ENCODE assay signal across 26 cellular contexts in genomic region chr1:1003618-1004419, GRCh38. TPM values are rescaled to one million over a fixed set of nuclear protein-coding genes. Genes with fewer than 3 reads are reported as not detected.
A peak's percentile ranks its signal among the peaks of the same experiment; 100 is the strongest.
DNase-seq lines count a peak whose midpoint lies in the region; ATAC-seq and TF ChIP-seq lines count a peak whose summit lies in the region.
"Had no signal": no experiment of that assay in that cellular context is flagged by ENCODE, and none has a peak within 500 bp of the region (broad histone marks: within the 10 kb centered on the region; RNA-seq: fewer than 3 reads in every experiment).

No MANE protein-coding gene starts in this region.

- peaks cover 14% of the 10 kb centered on the region for H3K27me3 ChIP-seq in mesendoderm (ENCODE audit: insufficient read depth, low read length, poor library complexity)
- peaks cover 0 to 4% of the 10 kb centered on the region in 2 donors for H3K27me3 ChIP-seq in uterus
- H3K27me3 ChIP-seq: ascending aorta had no signal

- no peak overlapping the region for H3K9ac ChIP-seq in mesendoderm (ENCODE audit: low read length)

- H2BK15ac ChIP-seq in mesendoderm (replicated peaks; ENCODE audit: low read depth) = no peak overlapping the region

- no peak overlapping the region for H3K4me2 ChIP-seq in mesendoderm (ENCODE audit: low read length)
- H3K4me2 ChIP-seq: PC-9 had no signal

- no CpG with 5 or more reads among the region's 22 CpGs for WGBS in mesendoderm (ENCODE audit: extremely low coverage, insufficient coverage, low lambda C conversion rate)

- H3K4me3 Mint-ChIP-seq in natural killer cell treated with Interleukin-12 subunit alpha and Interleukin-12 subunit beta and Interleukin-15 and Interleukin-18, amount 100 ng/mL, for 72 hours = no peak overlapping the region
- no peak overlapping the region for H3K4me3 Mint-ChIP-seq in natural killer cell
- H3K4me3 Mint-ChIP-seq: dendritic cell treated with granulocyte-macrophage colony-stimulating factor and Interleukin-4, amounts not matched to agents 40 ng/mL and 50 ng/mL, for 4 days; stimulated activated naive B cell treated with anti-CD40 and anti-IgM and Interleukin-4, amounts not matched to agents 10 μg/mL and 1 μg/mL and 100 μg/mL, for 72 hours had no signal

- no peak for ATAC-seq in natural killer cell treated with Interleukin-12 subunit alpha and Interleukin-12 subunit beta and Interleukin-15 and Interleukin-18, amount 100 ng/mL, for 72 hours
- no peak for ATAC-seq in natural killer cell
- no peak for ATAC-seq in GM21381 (IDR thresholded peaks at IDR 0.05; ENCODE audit: unreplicated experiment)
- no peak for ATAC-seq in HG02981 (IDR thresholded peaks at IDR 0.05; ENCODE audit: unreplicated experiment)
- ATAC-seq: activated T-cell treated with anti-CD3 and anti-CD28 coated beads, Interleukin-2, amount 50 U/mL, for 72 hours; gastroesophageal sphincter; stimulated activated naive B cell treated with anti-CD40 and anti-IgM and Interleukin-4, amounts not matched to agents 10 μg/mL and 1 μg/mL and 100 μg/mL, for 72 hours; T-cell had no signal

- H3K36me3 Mint-ChIP-seq in natural killer cell treated with Interleukin-12 subunit alpha and Interleukin-12 subunit beta and Interleukin-15 and Interleukin-18, amount 100 ng/mL, for 72 hours = no peaks in the 10 kb centered on the region
- H3K36me3 Mint-ChIP-seq in natural killer cell = no peaks in the 10 kb centered on the region
- H3K36me3 Mint-ChIP-seq: IgD-negative memory B cell; stimulated activated naive B cell treated with anti-CD40 and anti-IgM and Interleukin-4, amounts not matched to agents 10 μg/mL and 1 μg/mL and 100 μg/mL, for 72 hours; T-cell had no signal

- H3K79me2 ChIP-seq in mesendoderm (ENCODE audit: control insufficient read depth, insufficient read depth, low read length) = no peaks in the 10 kb centered on the region

- no peaks in the 10 kb centered on the region for H3K9me3 Mint-ChIP-seq in natural killer cell treated with Interleukin-12 subunit alpha and Interleukin-12 subunit beta and Interleukin-15 and Interleukin-18, amount 100 ng/mL, for 72 hours
- H3K9me3 Mint-ChIP-seq in natural killer cell = no peaks in the 10 kb centered on the region
- H3K9me3 Mint-ChIP-seq: activated naive CD4-positive, alpha-beta T cell treated with anti-CD3 and anti-CD28 coated beads, Interleukin-2, amount 50 U/mL, for 24 hours; activated T-cell treated with anti-CD3 and anti-CD28 coated beads, Interleukin-2, amount 50 U/mL, for 72 hours; dendritic cell treated with granulocyte-macrophage colony-stimulating factor and Interleukin-4, amounts not matched to agents 40 ng/mL and 50 ng/mL, for 4 days; IgD-negative memory B cell; stimulated activated naive B cell treated with anti-CD40 and anti-IgM and Interleukin-4, amounts not matched to agents 10 μg/mL and 1 μg/mL and 100 μg/mL, for 72 hours; T-cell had no signal

- H2AK5ac ChIP-seq in mesendoderm (ENCODE audit: low read length) = no peak overlapping the region

- H3K23ac ChIP-seq in mesendoderm (ENCODE audit: low read length) = no peak overlapping the region

- no peak overlapping the region for H3K18ac ChIP-seq in mesendoderm (ENCODE audit: low read length)

- intact Hi-C loops in natural killer cell (cut with micrococcal nuclease) (no loop called here), uterus (cut with DNase I; ENCODE audit: low total_unique reads) (no loop called here)

- H3K4me3 ChIP-seq in mesendoderm (ENCODE audit: low read length) (no peak overlapping the region), uterus (no peak overlapping the region)
- H3K4me3 ChIP-seq: ascending aorta, gastroesophageal sphincter, lung, PC-9, suprapubic skin had no signal

- H3K27me3 Mint-ChIP-seq in natural killer cell treated with Interleukin-12 subunit alpha and Interleukin-12 subunit beta and Interleukin-15 and Interleukin-18, amount 100 ng/mL, for 72 hours = peaks cover 8 to 11% of the 10 kb centered on the region in 2 donors
- peaks cover 11 to 31% of the 10 kb centered on the region in 2 donors for H3K27me3 Mint-ChIP-seq in natural killer cell (ENCODE audit: low read depth in 2 of 2)

- H2BK120ac ChIP-seq in mesendoderm (ENCODE audit: low read depth, low read length) = no peak overlapping the region

- no peak for TF ChIP-seq POLR2A in uterus (IDR thresholded peaks at IDR 0.05)

- TF ChIP-seq CTCF in natural killer cell (IDR thresholded peaks at IDR 0.05) (no peak), VCaP (conservative IDR thresholded peaks at IDR 0.05) (no peak), uterus (IDR thresholded peaks at IDR 0.05) (no peak)

- H3K36me3 ChIP-seq in mesendoderm (ENCODE audit: control insufficient read depth, insufficient read depth, low read length) (no peaks in the 10 kb centered on the region), uterus (no peaks in the 10 kb centered on the region)
- H3K36me3 ChIP-seq: ascending aorta, suprapubic skin had no signal

- H3K27ac ChIP-seq in VCaP (peak overlapping the region; percentile 82; the same call in 1 of the 2 replicates), mesendoderm (ENCODE audit: low read depth, low read length) (no peak overlapping the region), uterus (no peak overlapping the region)
- H3K27ac ChIP-seq: ascending aorta, gastroesophageal sphincter, PC-9, suprapubic skin had no signal

- no peak overlapping the region for H3K4ac ChIP-seq in mesendoderm (ENCODE audit: low read depth, low read length)

- no peaks in the 10 kb centered on the region for H3K79me1 ChIP-seq in mesendoderm (ENCODE audit: low read length)

- H3K4me1 ChIP-seq in mesendoderm (ENCODE audit: control insufficient read depth, low read depth, low read length) (peaks cover 7% of the 10 kb centered on the region), uterus (peaks cover 0 to 5% of the 10 kb centered on the region in 2 donors)

- peak; percentile 56 for DNase-seq in natural killer cell treated with Interleukin-12 subunit alpha and Interleukin-12 subunit beta and Interleukin-15 and Interleukin-18, amount 100 ng/mL, for 72 hours (ENCODE audit: low spot score)
- DNase-seq in natural killer cell (no peak), mesendoderm (no peak), uterus (peak; percentile 14 to 15)
- DNase-seq in stimulated activated CD4-positive, alpha-beta T cell treated with anti-CD3 and anti-CD28 coated beads, Interleukin-4, amount 100 ng/mL, for 1 hour = no peak
- DNase-seq: activated CD4-positive, alpha-beta T cell treated with anti-CD3 and anti-CD28 coated beads for 1 hour; activated T-cell treated with anti-CD3 and anti-CD28 coated beads, Interleukin-2, amount 50 U/mL, for 72 hours; C1 segment of cervical spinal cord; Calu3; central memory CD4-positive, alpha-beta T cell; DND-41; PC-9; small intestine; stimulated activated naive B cell treated with anti-CD40 and anti-IgM and Interleukin-4, amounts not matched to agents 10 μg/mL and 1 μg/mL and 100 μg/mL, for 72 hours; T-cell had no signal

- no peak overlapping the region for H4K8ac ChIP-seq in mesendoderm (ENCODE audit: low read depth, low read length)

- H3K4me1 Mint-ChIP-seq in natural killer cell treated with Interleukin-12 subunit alpha and Interleukin-12 subunit beta and Interleukin-15 and Interleukin-18, amount 100 ng/mL, for 72 hours (ENCODE audit: low read depth in 2 of 2) = peaks cover 9 to 16% of the 10 kb centered on the region in 2 donors
- H3K4me1 Mint-ChIP-seq in natural killer cell = peaks cover 15 to 17% of the 10 kb centered on the region in 2 donors

- no peak overlapping the region for H2BK5ac ChIP-seq in mesendoderm (ENCODE audit: low read length)

- no peaks in the 10 kb centered on the region for H3K9me3 ChIP-seq in uterus
- H3K9me3 ChIP-seq: ascending aorta, gastroesophageal sphincter, suprapubic skin had no signal

- H3K56ac ChIP-seq in mesendoderm (ENCODE audit: low read length) = peak overlapping the region; percentile 25

- no peak overlapping the region for H4K5ac ChIP-seq in mesendoderm (ENCODE audit: low read length)

- H3K27ac Mint-ChIP-seq in natural killer cell treated with Interleukin-12 subunit alpha and Interleukin-12 subunit beta and Interleukin-15 and Interleukin-18, amount 100 ng/mL, for 72 hours = no peak overlapping the region
- no peak overlapping the region for H3K27ac Mint-ChIP-seq in natural killer cell
- H3K27ac Mint-ChIP-seq: activated T-cell treated with anti-CD3 and anti-CD28 coated beads, Interleukin-2, amount 50 U/mL, for 72 hours; dendritic cell treated with granulocyte-macrophage colony-stimulating factor and Interleukin-4, amounts not matched to agents 40 ng/mL and 50 ng/mL, for 4 days; stimulated activated naive B cell treated with anti-CD40 and anti-IgM and Interleukin-4, amounts not matched to agents 10 μg/mL and 1 μg/mL and 100 μg/mL, for 72 hours; T-cell had no signal

RNA-seq across cellular contexts. Expression of gene HES4, which starts 3.9 kb away (rescaled TPM):
- not detected for total RNA-seq in natural killer cell treated with Interleukin-12 subunit alpha and Interleukin-12 subunit beta and Interleukin-15 and Interleukin-18, amount 100 ng/mL, for 72 hours
- total RNA-seq in natural killer cell (10 to 100 TPM; 15.4 to 35.5 (median 28.9) TPM), uterus (10 to 100 TPM; 19.6 to 41.0 (median 36.3) TPM)
- polyA plus RNA-seq in mesendoderm (2013, experiment 1 of 2) = 0.27 TPM
- polyA plus RNA-seq in mesendoderm (2013, experiment 2 of 2) = 0.34 TPM
- polyA plus RNA-seq: IgD-negative memory B cell had no signal

RNA-seq across cellular contexts. Expression of gene ISG15, which starts 9.5 kb away (rescaled TPM):
- total RNA-seq in natural killer cell treated with Interleukin-12 subunit alpha and Interleukin-12 subunit beta and Interleukin-15 and Interleukin-18, amount 100 ng/mL, for 72 hours = 10 to 100 TPM; 15.2 to 44.3 TPM
- total RNA-seq in natural killer cell = 10 to 100 TPM; 17.0 to 56.9 (median 50.2) TPM
- 13.2 TPM for polyA plus RNA-seq in mesendoderm (2013, experiment 1 of 2)
- polyA plus RNA-seq in mesendoderm (2013, experiment 2 of 2) = 12.9 TPM
- 10 to 100 TPM in 2 of 4 donors, 1 to 10 TPM in 2; 1.8 to 27.2 (median 15.2) TPM for total RNA-seq in uterus

RNA-seq across cellular contexts. Expression of gene AGRN, which starts 16.1 kb away (rescaled TPM):
- total RNA-seq in natural killer cell treated with Interleukin-12 subunit alpha and Interleukin-12 subunit beta and Interleukin-15 and Interleukin-18, amount 100 ng/mL, for 72 hours = 1 to 10 TPM; 9.3 to 9.4 TPM
- 1 to 10 TPM; 4.1 to 5.0 (median 4.6) TPM for total RNA-seq in natural killer cell
- 26.7 TPM for polyA plus RNA-seq in mesendoderm (2013, experiment 1 of 2)
- 26.6 TPM for polyA plus RNA-seq in mesendoderm (2013, experiment 2 of 2)
- 10 to 100 TPM in 3 of 4 donors, 1 to 10 TPM in 1; 8.2 to 86.9 (median 26.2) TPM for total RNA-seq in uterus

RNA-seq across cellular contexts. Expression of gene PERM1, which starts 21.9 kb away (rescaled TPM):
- not detected for total RNA-seq in natural killer cell treated with Interleukin-12 subunit alpha and Interleukin-12 subunit beta and Interleukin-15 and Interleukin-18, amount 100 ng/mL, for 72 hours
- total RNA-seq in natural killer cell (not detected), uterus (1 to 10 TPM in 1 of 4 donors, not detected in 3; 2.3 TPM)
- not detected for polyA plus RNA-seq in mesendoderm (2013, experiment 1 of 2)
- polyA plus RNA-seq in mesendoderm (2013, experiment 2 of 2) = not detected
- total RNA-seq: activated T-cell treated with anti-CD3 and anti-CD28 coated beads, Interleukin-2, amount 50 U/mL, for 72 hours; ascending aorta; Calu3; pulmonary artery endothelial cell; T-cell had no signal
- polyA plus RNA-seq: IgD-negative memory B cell had no signal

RNA-seq across cellular contexts. Expression of gene PLEKHN1, which starts 37.5 kb away (rescaled TPM):
- 1 to 10 TPM; 1.4 TPM for total RNA-seq in natural killer cell treated with Interleukin-12 subunit alpha and Interleukin-12 subunit beta and Interleukin-15 and Interleukin-18, amount 100 ng/mL, for 72 hours
- total RNA-seq in natural killer cell = 1 to 10 TPM; 1.3 to 1.9 (median 1.3) TPM
- polyA plus RNA-seq in mesendoderm (2013, experiment 1 of 2) = 0.20 TPM
- polyA plus RNA-seq in mesendoderm (2013, experiment 2 of 2) = 0.28 TPM
- total RNA-seq in uterus = 1 to 10 TPM in 1 of 4 donors, not detected in 3; 1.1 TPM
- total RNA-seq: ascending aorta had no signal

Comparison
In these comparisons a context has a peak if more than half of its experiments do, and no peak if none do; other contexts are left out.
1. DNase-seq: peak in natural killer cell treated with Interleukin-12 subunit alpha and Interleukin-12 subunit beta and Interleukin-15 and Interleukin-18, amount 100 ng/mL, for 72 hours (single experiment) and uterus (2 of 2); none in natural killer cell (single experiment), mesendoderm (single experiment) and stimulated activated CD4-positive, alpha-beta T cell treated with anti-CD3 and anti-CD28 coated beads, Interleukin-4, amount 100 ng/mL, for 1 hour (single experiment).
2. RNA of gene HES4, which starts 3.9 kb away (total RNA-seq): 19.6 to 41.0 TPM in uterus and 15.4 to 35.5 TPM in natural killer cell; not detected in natural killer cell treated with Interleukin-12 subunit alpha and Interleukin-12 subunit beta and Interleukin-15 and Interleukin-18, amount 100 ng/mL, for 72 hours; every median in the first group is over 10 times any median in the second.